Comparison of ENCODE assay signal across 8 cellular contexts in the genomic region with DNA sequence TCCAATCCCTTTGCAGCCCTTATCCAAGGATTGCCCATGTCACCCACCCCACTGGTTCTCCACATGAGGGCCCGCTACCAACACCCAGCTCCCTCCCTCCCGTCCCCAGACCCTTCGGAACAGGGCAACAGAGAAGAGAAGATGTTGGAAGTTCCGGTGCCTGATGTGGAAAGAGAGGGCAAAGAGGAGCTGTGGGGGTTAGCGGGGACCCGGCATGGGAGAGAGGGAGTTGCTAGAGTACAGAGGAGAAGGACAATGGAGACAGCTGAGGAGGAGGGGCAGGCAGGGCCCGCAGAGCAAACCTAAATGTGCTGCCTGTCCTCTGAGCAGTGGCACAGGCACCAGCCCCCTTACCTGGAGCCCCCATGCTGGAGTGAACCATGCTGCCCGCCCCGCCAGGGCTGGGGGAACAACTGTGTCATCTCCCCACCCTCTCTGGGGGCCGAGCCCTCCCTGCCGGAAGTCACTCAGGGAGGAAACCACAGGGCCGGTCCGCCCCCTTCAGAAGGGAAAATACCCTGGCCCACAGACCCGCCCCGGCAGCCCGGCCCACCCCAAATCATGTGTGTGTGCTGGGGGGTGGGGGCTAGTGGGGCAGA. TPM values are rescaled to one million over a fixed set of nuclear protein-coding genes. Genes with fewer than 3 reads are reported as not detected.
DNase-seq lines count a peak whose midpoint lies in the region; ATAC-seq and TF ChIP-seq lines count a peak whose summit lies in the region.

A gene (minus strand): TSS at position 417 of the 599 bp plus-strand sequence. CDS start 35 bp downstream, at position 382.

- CTCF ChIA-PET in Calu3 (lab: Charles Lee): interaction anchor here (0.6 to 2.4 kb wide), 8 partner anchors 8 to 280 kb away, joined by 3 to 18 read pairs (median 4); a partner anchor contains a TSS

- intact Hi-C loops in Calu3 (cut with micrococcal nuclease; ENCODE audit: unreplicated experiment): no loop called here
- intact Hi-C loops in T-helper 1 cell treated with Interleukin-12 subunit alpha and Interleukin-12 subunit beta and Interleukin-4 antibody, amounts not matched to agents 30 ng/mL and 1 ng/mL, for 36 hours (cut with micrococcal nuclease): loop anchor here (1.0 to 5.0 kb wide), 11 partner anchors 10 to 291 kb away; a partner anchor contains a TSS

- H3K27me3 Mint-ChIP-seq in Calu3 (ENCODE audit: unreplicated experiment): peaks cover 25% of the 10 kb centered on the region
- no peaks in the 10 kb centered on the region for H3K27me3 Mint-ChIP-seq in activated naive CD8-positive, alpha-beta T cell treated with anti-CD3 and anti-CD28 coated beads, Interleukin-2, amount 50 U/mL, for 24 hours

- peaks cover 30% of the 10 kb centered on the region for H3K4me1 Mint-ChIP-seq in Calu3 (ENCODE audit: low read depth, unreplicated experiment)
- peaks cover 61% of the 10 kb centered on the region for H3K4me1 Mint-ChIP-seq in activated naive CD8-positive, alpha-beta T cell treated with anti-CD3 and anti-CD28 coated beads, Interleukin-2, amount 50 U/mL, for 24 hours

- TF ChIP-seq CTCF in Calu3 (IDR thresholded peaks at IDR 0.05; ENCODE audit: unreplicated experiment) (no peak), kidney epithelial cell (IDR thresholded peaks at IDR 0.05; ENCODE audit: insufficient read depth, low read length, poor library complexity, severe bottlenecking) (no peak)

- peak within 1 kb of the TSS; percentile 4 for H3K27ac Mint-ChIP-seq in Calu3 (ENCODE audit: unreplicated experiment)
- peak within 1 kb of the TSS; percentile 91 for H3K27ac Mint-ChIP-seq in activated naive CD8-positive, alpha-beta T cell treated with anti-CD3 and anti-CD28 coated beads, Interleukin-2, amount 50 U/mL, for 24 hours

- peak; percentile 32 for ATAC-seq in HG02571 (IDR thresholded peaks at IDR 0.05; ENCODE audit: unreplicated experiment)
- peak; percentile 86 for ATAC-seq in activated naive CD8-positive, alpha-beta T cell treated with anti-CD3 and anti-CD28 coated beads, Interleukin-2, amount 50 U/mL, for 24 hours

- peak within 1 kb of the TSS; percentile 60 for H3K4me3 Mint-ChIP-seq in Calu3 (ENCODE audit: low read depth, unreplicated experiment)
- peak within 1 kb of the TSS; percentile 93 for H3K4me3 Mint-ChIP-seq in activated naive CD8-positive, alpha-beta T cell treated with anti-CD3 and anti-CD28 coated beads, Interleukin-2, amount 50 U/mL, for 24 hours

- H3K9me3 Mint-ChIP-seq in Calu3 (ENCODE audit: low read depth, unreplicated experiment): no peaks in the 10 kb centered on the region
- no peaks in the 10 kb centered on the region for H3K9me3 Mint-ChIP-seq in activated naive CD8-positive, alpha-beta T cell treated with anti-CD3 and anti-CD28 coated beads, Interleukin-2, amount 50 U/mL, for 24 hours

- peaks cover 16% of the 10 kb centered on the region for H3K36me3 Mint-ChIP-seq in Calu3 (ENCODE audit: insufficient read depth, unreplicated experiment)
- H3K36me3 Mint-ChIP-seq in activated naive CD8-positive, alpha-beta T cell treated with anti-CD3 and anti-CD28 coated beads, Interleukin-2, amount 50 U/mL, for 24 hours (ENCODE audit: low read depth): peaks cover 7% of the 10 kb centered on the region

- DNase-seq in Calu3: no peak
- peak; percentile 88 for DNase-seq in activated naive CD8-positive, alpha-beta T cell treated with anti-CD3 and anti-CD28 coated beads, Interleukin-2, amount 50 U/mL, for 24 hours
- DNase-seq in kidney epithelial cell (ENCODE audit: low read depth): no peak
- peak; percentile 55 to 73 (median 69) for DNase-seq in stimulated activated CD4-positive, alpha-beta T cell treated with anti-CD3 and anti-CD28 coated beads, TNF-alpha, amount 100 ng/mL, for 48 hours (ENCODE audit: low read depth in 3 of 3)
- no peak for DNase-seq in ecto neural progenitor cell (ENCODE audit: low spot score)
- DNase-seq in NCI-H524 treated with DMSO at 0.1 percent for 48 hours (lab: John Stamatoyannopoulos, UW): no peak

- H3K27me3 ChIP-seq in kidney epithelial cell (ENCODE audit: control insufficient read depth, insufficient read depth, low read length): peaks cover 7% of the 10 kb centered on the region

- no peaks in the 10 kb centered on the region for H3K36me3 ChIP-seq in kidney epithelial cell (ENCODE audit: control insufficient read depth, insufficient read depth, low read length)

- peak within 1 kb of the TSS; percentile 21 for H3K4me3 ChIP-seq in kidney epithelial cell (ENCODE audit: low read depth, low read length)

- BruUV-seq in Calu3 (replicated peaks; lab: Mats Ljungman, UMichigan): no TSS peak

RNA-seq across cellular contexts. Expression of the gene that starts here (rescaled TPM):
- total RNA-seq in Calu3 (2022) (3.9 and 4.6 TPM in 2 replicates), kidney epithelial cell (1.4 and 2.3 TPM in 2 replicates)
- 42.8 and 46.2 TPM in 2 replicates for total RNA-seq in T-helper 1 cell treated with Interleukin-12 subunit alpha and Interleukin-12 subunit beta and Interleukin-4 antibody, amounts not matched to agents 30 ng/mL and 1 ng/mL, for 36 hours

Comparison
In these comparisons a context has a peak if more than half of its experiments do, and no peak if none do; other contexts are left out.
1. DNase-seq: peak in activated naive CD8-positive, alpha-beta T cell treated with anti-CD3 and anti-CD28 coated beads, Interleukin-2, amount 50 U/mL, for 24 hours (single experiment) and stimulated activated CD4-positive, alpha-beta T cell treated with anti-CD3 and anti-CD28 coated beads, TNF-alpha, amount 100 ng/mL, for 48 hours (3 of 3); none in Calu3 (single experiment), kidney epithelial cell (single experiment), ecto neural progenitor cell (single experiment) and NCI-H524 treated with DMSO at 0.1 percent for 48 hours (single experiment).